Comparison of ENCODE assay signal across 23 cellular contexts in genomic region chr7:148347981-148348380, GRCh38.
"Had no signal": no experiment of that assay in that cellular context is flagged by ENCODE, and none has a peak within 500 bp of the region (broad histone marks: within the 10 kb centered on the region; RNA-seq: fewer than 3 reads in every experiment).

No MANE protein-coding gene starts in this region.

- H3K4me3 Mint-ChIP-seq: activated CD4-positive, alpha-beta memory T cell treated with anti-CD3 and anti-CD28 coated beads, Interleukin-2, amount 10 ng/mL, durations not matched to agents 7 days and 5 days; activated CD4-positive, alpha-beta T cell treated with anti-CD3 and anti-CD28 coated beads, Interleukin-2, amount 10 ng/mL, durations not matched to agents 24 days and 14 days; memory B cell; naive B cell; stimulated activated naive CD8-positive, alpha-beta T cell treated with anti-CD3 and anti-CD28 coated beads, Interleukin-15, Interleukin-2, amounts not matched to agents 100 ng/mL and 50 ng/mL, for 24 hours; T-helper 1 cell treated with Interleukin-12 subunit alpha and Interleukin-12 subunit beta and Interleukin-4 antibody, amounts not matched to agents 30 μg/mL and 1 μg/mL, for 36 hours had no signal

- H3K4me1 Mint-ChIP-seq: activated CD4-positive, alpha-beta memory T cell treated with anti-CD3 and anti-CD28 coated beads, Interleukin-2, amount 10 ng/mL, durations not matched to agents 7 days and 5 days; activated CD4-positive, alpha-beta T cell treated with anti-CD3 and anti-CD28 coated beads, Interleukin-2, amount 10 ng/mL, durations not matched to agents 24 days and 14 days had no signal

- H3K9me3 Mint-ChIP-seq: activated CD4-positive, alpha-beta memory T cell treated with anti-CD3 and anti-CD28 coated beads, Interleukin-2, amount 10 ng/mL, durations not matched to agents 7 days and 5 days; activated CD4-positive, alpha-beta T cell treated with anti-CD3 and anti-CD28 coated beads, Interleukin-2, amount 10 ng/mL, durations not matched to agents 24 days and 14 days; stimulated activated naive CD8-positive, alpha-beta T cell treated with anti-CD3 and anti-CD28 coated beads, Interleukin-15, Interleukin-2, amounts not matched to agents 100 ng/mL and 50 ng/mL, for 24 hours; T-helper 1 cell treated with Interleukin-12 subunit alpha and Interleukin-12 subunit beta and Interleukin-4 antibody, amounts not matched to agents 30 μg/mL and 1 μg/mL, for 36 hours had no signal

- H3K4me1 ChIP-seq: thyroid gland had no signal

- H3K36me3 ChIP-seq: neutrophil, ovary, thyroid gland had no signal

- H3K27ac Mint-ChIP-seq: activated CD4-positive, alpha-beta memory T cell treated with anti-CD3 and anti-CD28 coated beads, Interleukin-2, amount 10 ng/mL, durations not matched to agents 7 days and 5 days; activated CD4-positive, alpha-beta T cell treated with anti-CD3 and anti-CD28 coated beads, Interleukin-2, amount 10 ng/mL, durations not matched to agents 24 days and 14 days; memory B cell; stimulated activated naive CD8-positive, alpha-beta T cell treated with anti-CD3 and anti-CD28 coated beads, Interleukin-15, Interleukin-2, amounts not matched to agents 100 ng/mL and 50 ng/mL, for 24 hours; T-helper 1 cell treated with Interleukin-12 subunit alpha and Interleukin-12 subunit beta and Interleukin-4 antibody, amounts not matched to agents 30 μg/mL and 1 μg/mL, for 36 hours had no signal

- FAIRE-seq: endothelial cell of umbilical vein had no signal

- H3K4me3 ChIP-seq: ovary, thyroid gland had no signal

- ATAC-seq: activated CD4-positive, CD25-positive, alpha-beta regulatory T cell treated with anti-CD3 and anti-CD28 coated beads, Interleukin-2, amount 50 U/mL, for 24 hours; esophagus mucosa; right cardiac atrium had no signal

- H3K27me3 ChIP-seq: neutrophil, ovary, thyroid gland had no signal

- H3K27ac ChIP-seq: neutrophil, ovary, thyroid gland had no signal

- H3K27me3 Mint-ChIP-seq: memory B cell had no signal

- DNase-seq: activated CD4-positive, alpha-beta memory T cell treated with anti-CD3 and anti-CD28 coated beads, Interleukin-2, amount 10 ng/mL, durations not matched to agents 7 days and 5 days; activated CD4-positive, alpha-beta T cell treated with anti-CD3 and anti-CD28 coated beads, Interleukin-2, amount 10 ng/mL, durations not matched to agents 24 days and 14 days; activated effector memory CD4-positive, alpha-beta T cell treated with anti-CD3 and anti-CD28 coated beads, Interleukin-2, amount 50 U/mL, for 16 hours; activated naive CD4-positive, alpha-beta T cell treated with anti-CD3 and anti-CD28 coated beads, Interleukin-2, amount 50 U/mL, for 16 hours; aorta; dermis blood vessel endothelial cell; effector memory CD4-positive, alpha-beta T cell; foreskin melanocyte; hypothalamus; naive B cell; ovary; right cardiac atrium; stimulated activated CD4-positive, alpha-beta T cell treated with anti-CD3 and anti-CD28 coated beads, Interleukin-12 subunit alpha, Interleukin-12 subunit beta, amount 100 ng/mL, for 4 hours; stimulated activated CD4-positive, alpha-beta T cell treated with anti-CD3 and anti-CD28 coated beads, Interleukin-4, amount 100 ng/mL, for 4 hours; substantia nigra had no signal

- H3K9me3 ChIP-seq: neutrophil, ovary, thyroid gland had no signal
